Comparison of ENCODE assay signal across 13 cellular contexts in genomic region chr7:66542528-66543373, GRCh38.
DNase-seq lines count a peak whose midpoint lies in the region; ATAC-seq and TF ChIP-seq lines count a peak whose summit lies in the region.
"Had no signal": no experiment of that assay in that cellular context is flagged by ENCODE, and none has a peak within 500 bp of the region (broad histone marks: within the 10 kb centered on the region; RNA-seq: fewer than 3 reads in every experiment).

No MANE protein-coding gene starts in this region.

- H3K27me3 ChIP-seq in IMR-90 (ENCODE audit: control insufficient read depth, insufficient read depth, low read length) (no peaks in the 10 kb centered on the region), mesenchymal stem cell (ENCODE audit: control insufficient read depth in 1 of 2, insufficient read depth in 1 of 2, low read length in 2 of 2) (no peaks in the 10 kb centered on the region), ascending aorta (no peaks in the 10 kb centered on the region)
- H3K27me3 ChIP-seq: body of pancreas had no signal

- POLR2A ChIA-PET in IMR-90 (lab: Charles Lee; ENCODE audit: unreplicated experiment) = no interaction called here

- intact Hi-C loops in IMR-90 (cut with micrococcal nuclease) = no loop called here
- intact Hi-C loops in ascending aorta (cut with DNase I) = no loop called here

- H3K14ac ChIP-seq in IMR-90 (replicated peaks; ENCODE audit: low read depth, low read length) (peak overlapping the region; percentile 5; the same call in 1 of the 2 replicates), mesenchymal stem cell (ENCODE audit: low read length in 2 of 2) (peak overlapping the region in 1 of 2 experiments; percentile 6)

- peaks cover 8% of the 10 kb centered on the region for H3K4me1 Mint-ChIP-seq in brain

- H3K4me2 ChIP-seq in IMR-90 (ENCODE audit: low read depth, low read length) (no peak overlapping the region), mesenchymal stem cell (ENCODE audit: low read length, poor library complexity, severe bottlenecking) (no peak overlapping the region)

- peak; percentile 42 for DNase-seq in AG10803 (ENCODE audit: low read depth)
- DNase-seq in IMR-90 = peak; percentile 48
- DNase-seq in mesenchymal stem cell = peak; percentile 22
- no peak for DNase-seq in HuH-7.5 (ENCODE audit: low spot score)
- DNase-seq in HuH-7 (ENCODE audit: low spot score) = no peak
- DNase-seq in ascending aorta (ENCODE audit: low spot score in 2 of 2) = no peak
- no peak for DNase-seq in amniotic stem cell (lab: John Stamatoyannopoulos, UW)
- DNase-seq: activated CD4-positive, alpha-beta T cell treated with anti-CD3 and anti-CD28 coated beads, Interleukin-2, amount 50 U/mL, for 1 hour; body of pancreas; head of caudate nucleus; NCI-H1417 had no signal

- H3K79me1 ChIP-seq in IMR-90 (ENCODE audit: low read depth in 1 of 2, low read length in 2 of 2) (peaks cover 22 to 70% of the 10 kb centered on the region in 2 experiments), mesenchymal stem cell (replicated peaks; ENCODE audit: low read length, poor library complexity, severe bottlenecking) (peaks cover 20% of the 10 kb centered on the region)

- no peak overlapping the region for H2AK5ac ChIP-seq in IMR-90 (ENCODE audit: low read depth, low read length)
- no peak overlapping the region for H2AK5ac ChIP-seq in mesenchymal stem cell (ENCODE audit: low read length, severe bottlenecking)

- no peak overlapping the region for H3K56ac ChIP-seq in IMR-90 (ENCODE audit: extremely low read depth, insufficient read depth, low read length)

- ATAC-seq in IMR-90 (ENCODE audit: low read depth) = peak; percentile 77
- ATAC-seq: body of pancreas had no signal

- H3K4me3 ChIP-seq in AG10803 (ENCODE audit: low read length) (no peak overlapping the region), IMR-90 (ENCODE audit: insufficient read depth, low read depth, low read length) (no peak overlapping the region), mesenchymal stem cell (ENCODE audit: insufficient read depth in 1 of 2, low read depth in 1 of 2, low read length in 2 of 2) (no peak overlapping the region), ascending aorta (no peak overlapping the region)
- H3K4me3 ChIP-seq: body of pancreas, thoracic aorta had no signal

- H3K9me1 ChIP-seq in IMR-90 (ENCODE audit: insufficient read depth, low read length) = peaks cover 11% of the 10 kb centered on the region

- no peak overlapping the region for H3K23ac ChIP-seq in IMR-90 (ENCODE audit: low read depth, low read length)
- no peak overlapping the region for H3K23ac ChIP-seq in mesenchymal stem cell (ENCODE audit: low read length in 2 of 2)

- H4K91ac ChIP-seq in IMR-90 (ENCODE audit: insufficient read depth, low read depth, low read length) (no peak overlapping the region), mesenchymal stem cell (ENCODE audit: low read length) (no peak overlapping the region)

- no peak overlapping the region for H4K5ac ChIP-seq in IMR-90 (ENCODE audit: low read depth, low read length)

- H3K36me3 ChIP-seq in IMR-90 (ENCODE audit: control insufficient read depth, insufficient read depth, low read length) = peaks cover 33% of the 10 kb centered on the region
- peaks cover 48 to 67% of the 10 kb centered on the region in 2 experiments for H3K36me3 ChIP-seq in mesenchymal stem cell (ENCODE audit: control insufficient read depth in 1 of 2, insufficient read depth in 2 of 2, low read depth in 1 of 2, low read length in 2 of 2)
- H3K36me3 ChIP-seq in ascending aorta = peaks cover 28 to 39% of the 10 kb centered on the region in 2 donors

- TF ChIP-seq RAD21 in IMR-90 (IDR thresholded peaks at IDR 0.05; ENCODE audit: low read length) = no peak

- in situ Hi-C loops in IMR-90 (cut with MboI; ENCODE audit: low sequenced_read_pairs) = no loop called here

- BruUV-seq in IMR-90 (replicated peaks; lab: Mats Ljungman, UMichigan) = no TSS peak

- H2BK5ac ChIP-seq in IMR-90 (ENCODE audit: low read depth, low read length, poor library complexity, severe bottlenecking) (peak overlapping the region; percentile 20), mesenchymal stem cell (ENCODE audit: low read depth, low read length, poor library complexity, severe bottlenecking) (no peak overlapping the region)

- no peak for TF ChIP-seq POLR2A in IMR-90 (IDR thresholded peaks at IDR 0.05; ENCODE audit: low read depth, low read length)

- H3K18ac ChIP-seq in IMR-90 (ENCODE audit: low read depth, low read length) (no peak overlapping the region), mesenchymal stem cell (ENCODE audit: low read depth in 1 of 2, low read length in 2 of 2) (peak overlapping the region in 1 of 2 experiments; percentile 25)

- H2BK12ac ChIP-seq in mesenchymal stem cell (ENCODE audit: low read length in 2 of 2) = no peak overlapping the region

- H3K4me3 Mint-ChIP-seq in brain = no peak overlapping the region

- H3K27ac ChIP-seq in IMR-90 (ENCODE audit: insufficient read depth, low read length) (peak overlapping the region; percentile 6), mesenchymal stem cell (ENCODE audit: low read length, poor library complexity, severe bottlenecking) (peak overlapping the region; percentile 4), ascending aorta (peak overlapping the region in 1 of 2 donors; percentile 44)
- H3K27ac ChIP-seq: body of pancreas, thoracic aorta had no signal

- 43% methylated on average over 2 of the region's 19 CpGs; no CpG with 5 or more reads in 1 of the 2 experiments for WGBS in IMR-90 (ENCODE audit: extremely low coverage in 2 of 2, insufficient read length in 1 of 2), 2 experiments
- WGBS in mesenchymal stem cell = 76% methylated on average over 18 of the region's 19 CpGs

- TF ChIP-seq CTCF in AG10803 (conservative IDR thresholded peaks at IDR 0.05; ENCODE audit: low read length) = no peak
- TF ChIP-seq CTCF in IMR-90 (conservative IDR thresholded peaks at IDR 0.05; ENCODE audit: low read depth, low read length) = no peak
- TF ChIP-seq CTCF in brain (conservative IDR thresholded peaks at IDR 0.05) = no peak
- TF ChIP-seq CTCF in ascending aorta (IDR thresholded peaks at IDR 0.05) = no peak

- no peak overlapping the region for H2BK120ac ChIP-seq in IMR-90 (ENCODE audit: low read depth, low read length)
- H2BK120ac ChIP-seq in mesenchymal stem cell (ENCODE audit: low read depth, low read length) = no peak overlapping the region

- dilution Hi-C loops in IMR-90 (cut with HindIII; ENCODE audit: low sequenced_read_pairs, unreplicated experiment) = no loop called here

- H3K4me1 ChIP-seq in IMR-90 (ENCODE audit: control insufficient read depth, insufficient read depth, low read length) = peaks cover 4% of the 10 kb centered on the region; the same call in 1 of the 2 replicates
- peaks cover 7% of the 10 kb centered on the region for H3K4me1 ChIP-seq in mesenchymal stem cell (ENCODE audit: control insufficient read depth, insufficient read depth, low read depth, low read length)
- H3K4me1 ChIP-seq in ascending aorta = no peaks in the 10 kb centered on the region
- H3K4me1 ChIP-seq: body of pancreas had no signal

- CTCF ChIA-PET in IMR-90 (lab: Yijun Ruan, JAX) = no interaction called here

- peak overlapping the region; percentile 50 to 88 (median 75) for H3K27ac Mint-ChIP-seq in brain

- H2BK20ac ChIP-seq in IMR-90 (ENCODE audit: low read depth, low read length) = no peak overlapping the region

- H2BK15ac ChIP-seq in IMR-90 (ENCODE audit: low read depth, low read length) (no peak overlapping the region), mesenchymal stem cell (ENCODE audit: low read depth, poor library complexity, severe bottlenecking) (no peak overlapping the region)

- no peaks in the 10 kb centered on the region for H3K27me3 Mint-ChIP-seq in brain

- H3K9ac ChIP-seq in IMR-90 (ENCODE audit: low read depth, low read length) (no peak overlapping the region), mesenchymal stem cell (ENCODE audit: low read length) (no peak overlapping the region)

- H4K8ac ChIP-seq in IMR-90 (ENCODE audit: low read depth in 2 of 2, low read length in 2 of 2) = no peak overlapping the region
- no peak overlapping the region for H4K8ac ChIP-seq in mesenchymal stem cell (ENCODE audit: low read length)

- H4K20me1 ChIP-seq in IMR-90 (ENCODE audit: insufficient read depth, low read length) = peaks cover 6% of the 10 kb centered on the region; the same call in 1 of the 2 replicates

- no peak overlapping the region for H2AFZ ChIP-seq in IMR-90 (replicated peaks; ENCODE audit: low read length, poor library complexity)
- no peak overlapping the region for H2AFZ ChIP-seq in mesenchymal stem cell (ENCODE audit: low read depth, low read length)

- peaks cover 0 to 4% (median 0%) of the 10 kb centered on the region in 5 experiments for H3K9me3 Mint-ChIP-seq in brain

- peaks cover 24% of the 10 kb centered on the region for H3K36me3 Mint-ChIP-seq in brain

- no peak overlapping the region for H2AK9ac ChIP-seq in IMR-90 (replicated peaks; ENCODE audit: low read depth, low read length, poor library complexity)

- H3K4ac ChIP-seq in IMR-90 (ENCODE audit: low read depth, low read length) = no peak overlapping the region
- no peak overlapping the region for H3K4ac ChIP-seq in mesenchymal stem cell (ENCODE audit: low read depth in 1 of 2, low read length in 2 of 2)

- H3K9me3 ChIP-seq in IMR-90 (ENCODE audit: control insufficient read depth, insufficient read depth, low read length) (no peaks in the 10 kb centered on the region), mesenchymal stem cell (ENCODE audit: control insufficient read depth, low read length) (no peaks in the 10 kb centered on the region), ascending aorta (no peaks in the 10 kb centered on the region)
- H3K9me3 ChIP-seq: body of pancreas, thoracic aorta had no signal

TF ChIP-seq in IMR-90, 13 proteins besides CTCF, POLR2A, EP300 and RAD21:
- TF ChIP-seq NFE2L2 (IDR thresholded peaks at IDR 0.05; ENCODE audit: low read depth, low read length) = no peak
- no peak for TF ChIP-seq FOS (IDR thresholded peaks at IDR 0.05; ENCODE audit: low read depth, low read length)
- no peak for TF ChIP-seq RCOR1 (IDR thresholded peaks at IDR 0.05; ENCODE audit: insufficient replicate concordance, low read length)
- TF ChIP-seq CHD1 (IDR thresholded peaks at IDR 0.05; ENCODE audit: low read depth, low read length) = no peak
- no peak for TF ChIP-seq MXI1 (IDR thresholded peaks at IDR 0.05; ENCODE audit: borderline replicate concordance, low read depth, low read length)

Comparison
In these comparisons a context has a peak if more than half of its experiments do, and no peak if none do; other contexts are left out.
1. DNase-seq: peak in AG10803 (single experiment), IMR-90 (single experiment) and mesenchymal stem cell (single experiment); none in HuH-7.5 (single experiment), HuH-7 (single experiment), ascending aorta (0 of 2) and amniotic stem cell (single experiment).